ENCODE assay signal across 28 cellular contexts in genomic region chr19:30266687-30267086, GRCh38.
"Had no signal": no experiment of that assay in that cellular context is flagged by ENCODE, and none has a peak within 500 bp of the region (broad histone marks: within the 10 kb centered on the region; RNA-seq: fewer than 3 reads in every experiment).

No MANE protein-coding gene starts in this region.

- H3K4me3 Mint-ChIP-seq: dendritic cell treated with granulocyte-macrophage colony-stimulating factor and Interleukin-4, amounts not matched to agents 40 ng/mL and 50 ng/mL, for 4 days; effector memory CD8-positive, alpha-beta T cell; endodermal cell; mesothelial cell of epicardium had no signal

- H3K4me1 ChIP-seq: colonic mucosa, gastrocnemius medialis, heart right ventricle, left lung, lower lobe of right lung had no signal

- H3K27ac Mint-ChIP-seq: dendritic cell treated with granulocyte-macrophage colony-stimulating factor and Interleukin-4, amounts not matched to agents 40 ng/mL and 50 ng/mL, for 4 days; effector memory CD8-positive, alpha-beta T cell; endodermal cell; mesothelial cell of epicardium; naive B cell had no signal

- H3K27ac ChIP-seq: colonic mucosa, epithelial cell of prostate, esophagus squamous epithelium, gastrocnemius medialis, heart right ventricle, left lung, lower lobe of right lung had no signal

- DNase-seq: colonic mucosa; cortex of kidney; effector CD8-positive, alpha-beta T cell; effector memory CD8-positive, alpha-beta T cell; endodermal cell; erythroblast; esophagus squamous epithelium; foreskin fibroblast; foreskin melanocyte; gastrocnemius medialis; glutamatergic neuron; head of caudate nucleus; heart right ventricle; hippocampal formation; left colon; left lung; left ventricle myocardium superior; lower lobe of right lung; mesenchymal stem cell; mucosa of descending colon; naive B cell had no signal

- H3K4me1 Mint-ChIP-seq: naive B cell had no signal

- H3K36me3 ChIP-seq: colonic mucosa, esophagus squamous epithelium, gastrocnemius medialis, heart right ventricle, left lung, lower lobe of right lung had no signal

- H3K36me3 Mint-ChIP-seq: mesothelial cell of epicardium, naive B cell had no signal

- ATAC-seq: effector memory CD8-positive, alpha-beta T cell; esophagus mucosa; gastrocnemius medialis; heart right ventricle; left colon; left lung; left ventricle myocardium superior; lower lobe of right lung; mucosa of descending colon had no signal

- H3K27me3 ChIP-seq: colonic mucosa had no signal

- H3K9me3 ChIP-seq: colonic mucosa, esophagus squamous epithelium, gastrocnemius medialis, heart right ventricle, left lung, lower lobe of right lung, mucosa of descending colon had no signal

- FAIRE-seq: endometrium, islet of Langerhans, keratinocyte had no signal

- H3K9me3 Mint-ChIP-seq: dendritic cell treated with granulocyte-macrophage colony-stimulating factor and Interleukin-4, amounts not matched to agents 40 ng/mL and 50 ng/mL, for 4 days; effector memory CD8-positive, alpha-beta T cell; endodermal cell; mesothelial cell of epicardium had no signal

- H3K4me3 ChIP-seq: colonic mucosa, esophagus squamous epithelium, gastrocnemius medialis, heart right ventricle, left lung, lower lobe of right lung, mucosa of descending colon had no signal
